Comparison of ENCODE assay signal across 8 cellular contexts in the genomic region with DNA sequence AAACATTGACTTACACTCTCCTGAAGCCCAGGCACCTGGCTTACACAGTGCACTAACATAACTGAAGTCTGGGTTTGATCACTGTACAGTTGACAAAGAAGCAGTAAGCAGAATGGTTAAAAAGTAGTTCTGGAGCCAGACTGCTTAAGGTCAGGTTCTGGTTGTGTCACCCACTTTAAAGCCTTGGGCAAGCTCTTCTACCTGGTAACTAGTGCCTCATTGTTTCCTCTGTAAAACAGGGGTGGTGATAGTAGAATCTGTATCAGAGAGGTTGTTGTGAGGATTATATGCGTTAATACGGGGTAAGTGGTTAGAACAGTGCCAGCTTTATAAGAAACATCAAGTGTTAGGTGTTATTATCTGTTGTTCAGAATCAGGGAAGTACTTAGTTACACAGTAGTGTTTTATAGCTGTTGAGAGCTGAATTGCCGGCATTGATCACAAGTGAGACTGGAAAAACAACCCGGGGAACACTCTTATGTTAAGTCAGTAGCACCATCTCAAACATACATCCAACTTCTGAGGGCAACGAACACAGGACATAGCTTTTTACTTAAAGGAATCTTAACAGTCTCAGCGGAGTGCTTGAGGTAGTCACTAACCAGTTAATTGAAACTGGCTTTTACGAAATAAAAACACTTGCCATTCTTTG. TPM values are rescaled to one million over a fixed set of nuclear protein-coding genes. Genes with fewer than 3 reads are reported as not detected.
DNase-seq lines count a peak whose midpoint lies in the region; ATAC-seq and TF ChIP-seq lines count a peak whose summit lies in the region.

No MANE protein-coding gene starts in this region.

- H3K14ac ChIP-seq in H9 (ENCODE audit: insufficient read depth, low read length): no peak overlapping the region

- peaks cover 48 to 58% of the 10 kb centered on the region in 2 experiments for H3K4me1 Mint-ChIP-seq in H9
- peaks cover 60% of the 10 kb centered on the region for H3K4me1 Mint-ChIP-seq in stimulated activated effector memory CD8-positive, alpha-beta T cell treated with anti-CD3 and anti-CD28 coated beads, Interleukin-12 subunit alpha, Interleukin-12 subunit beta, amount 100 ng/mL, for 72 hours

- DNase-seq in H9 (no peak), SK-MEL-5 (ENCODE audit: low read depth, low spot score) (peak; percentile 44), foreskin fibroblast (peak in 1 of 2 donors; percentile 19), ureter (ENCODE audit: low spot score) (no peak), SIG-M5 (lab: John Stamatoyannopoulos, UW) (no peak), NCI-H446 (lab: John Stamatoyannopoulos, UW) (no peak)
- no peak for DNase-seq in stimulated activated effector memory CD8-positive, alpha-beta T cell treated with anti-CD3 and anti-CD28 coated beads, Interleukin-12 subunit alpha, Interleukin-12 subunit beta, amount 100 ng/mL, for 72 hours (ENCODE audit: low spot score in 2 of 2)

- no peak overlapping the region for H3K4me3 Mint-ChIP-seq in H9
- peak overlapping the region; percentile 79 for H3K4me3 Mint-ChIP-seq in stimulated activated effector memory CD8-positive, alpha-beta T cell treated with anti-CD3 and anti-CD28 coated beads, Interleukin-12 subunit alpha, Interleukin-12 subunit beta, amount 100 ng/mL, for 72 hours

- no peak overlapping the region for H3K4ac ChIP-seq in H9 (ENCODE audit: low read depth, low read length)

- no peak overlapping the region for H3K18ac ChIP-seq in H9 (ENCODE audit: insufficient read length, low read depth, low read length)

- H3T11ph ChIP-seq in H9 (ENCODE audit: low read length): no peak overlapping the region

- H2BK20ac ChIP-seq in H9 (ENCODE audit: low read depth, low read length, poor library complexity, severe bottlenecking): no peak overlapping the region

- H2AK5ac ChIP-seq in H9 (ENCODE audit: insufficient read length, low read length): no peak overlapping the region

- H2BK15ac ChIP-seq in H9 (ENCODE audit: low read depth, low read length): no peak overlapping the region

- no peak overlapping the region for H2BK12ac ChIP-seq in H9 (ENCODE audit: insufficient read length, low read depth, low read length)

- H3K27ac ChIP-seq in H9 (ENCODE audit: insufficient read length, low read depth, low read length): no peak overlapping the region

- peaks cover 0 to 4% (median 1%) of the 10 kb centered on the region in 3 experiments; a peak in 3 of 7 replicates for H3K36me3 Mint-ChIP-seq in H9 (ENCODE audit: insufficient read depth in 1 of 3, low read depth in 3 of 3)
- peaks cover 45% of the 10 kb centered on the region for H3K36me3 Mint-ChIP-seq in stimulated activated effector memory CD8-positive, alpha-beta T cell treated with anti-CD3 and anti-CD28 coated beads, Interleukin-12 subunit alpha, Interleukin-12 subunit beta, amount 100 ng/mL, for 72 hours

- H3K79me2 ChIP-seq in H9 (ENCODE audit: insufficient read depth, low read length): peaks cover 39% of the 10 kb centered on the region; the same call in 1 of the 2 replicates

- H4K20me1 ChIP-seq in H9 (ENCODE audit: control insufficient read depth, insufficient read depth, insufficient read length): no peaks in the 10 kb centered on the region

- peak overlapping the region; percentile 71 to 77 for H3K4me3 ChIP-seq in foreskin fibroblast (ENCODE audit: low read depth in 1 of 2, low read length in 2 of 2)

- no CpG with 5 or more reads among the region's 7 CpGs for WGBS in H9 (ENCODE audit: extremely low coverage, insufficient read length, low lambda C conversion rate)

- peaks cover 0 to 3% of the 10 kb centered on the region in 2 experiments; a peak in 1 of 5 replicates for H3K9me3 Mint-ChIP-seq in H9
- H3K9me3 Mint-ChIP-seq in stimulated activated effector memory CD8-positive, alpha-beta T cell treated with anti-CD3 and anti-CD28 coated beads, Interleukin-12 subunit alpha, Interleukin-12 subunit beta, amount 100 ng/mL, for 72 hours: no peaks in the 10 kb centered on the region

- no peaks in the 10 kb centered on the region; the same call in 1 of the 2 replicates for H3K27me3 ChIP-seq in H9 (ENCODE audit: insufficient read depth, low read length)

- peaks cover 15% of the 10 kb centered on the region for H3K23me2 ChIP-seq in H9 (ENCODE audit: insufficient read length, low read depth, low read length, poor library complexity, severe bottlenecking)

- H2AFZ ChIP-seq in H9 (ENCODE audit: low read length): no peak overlapping the region

- no peak overlapping the region for H3K4me2 ChIP-seq in H9 (ENCODE audit: insufficient read depth, insufficient read length, low read length)

- ATAC-seq in stimulated activated effector memory CD8-positive, alpha-beta T cell treated with anti-CD3 and anti-CD28 coated beads, Interleukin-12 subunit alpha, Interleukin-12 subunit beta, amount 100 ng/mL, for 72 hours: no peak
- no peak for ATAC-seq in HG03025 (IDR thresholded peaks at IDR 0.05; ENCODE audit: low FRiP score, unreplicated experiment)

- no peak overlapping the region for H3K23ac ChIP-seq in H9 (ENCODE audit: insufficient read length, low read depth, low read length)

- H3K27ac Mint-ChIP-seq in H9: peak overlapping the region in 2 of 3 experiments; percentile 10 to 43; a peak in 2 of 7 replicates
- H3K27ac Mint-ChIP-seq in stimulated activated effector memory CD8-positive, alpha-beta T cell treated with anti-CD3 and anti-CD28 coated beads, Interleukin-12 subunit alpha, Interleukin-12 subunit beta, amount 100 ng/mL, for 72 hours: no peak overlapping the region

- no peak overlapping the region for H2BK120ac ChIP-seq in H9 (ENCODE audit: low read depth, low read length, poor library complexity, severe bottlenecking)

- H4K8ac ChIP-seq in H9 (replicated peaks; ENCODE audit: insufficient read length, low read depth, low read length): no peak overlapping the region

- no peaks in the 10 kb centered on the region for H3K9me3 ChIP-seq in H9 (ENCODE audit: control insufficient read depth, low read depth, low read length)

- no peak overlapping the region for H2BK5ac ChIP-seq in H9 (ENCODE audit: insufficient read length, low read length)

- no peak overlapping the region for H4K5ac ChIP-seq in H9 (ENCODE audit: insufficient read length, low read depth, low read length)

- no peak overlapping the region for H3K56ac ChIP-seq in H9 (ENCODE audit: insufficient read length, low read depth, low read length)

- TF ChIP-seq CTCF in H9 (conservative IDR thresholded peaks at IDR 0.05) (no peak), foreskin fibroblast (IDR thresholded peaks at IDR 0.05; ENCODE audit: low read depth, low read length) (no peak)

- H3K79me1 ChIP-seq in H9 (ENCODE audit: insufficient read depth, low read depth, low read length, poor library complexity, severe bottlenecking): no peaks in the 10 kb centered on the region

- peak overlapping the region; percentile 2 for H3K9ac ChIP-seq in H9 (ENCODE audit: extremely low read depth, insufficient read length, low read length)

- H3K4me1 ChIP-seq in H9 (ENCODE audit: insufficient read depth, low read length): peaks cover 8% of the 10 kb centered on the region; the same call in 1 of the 2 replicates

- no peak overlapping the region for H4K91ac ChIP-seq in H9 (ENCODE audit: insufficient read length, low read depth, low read length)

- in situ Hi-C loops in SK-MEL-5 (cut with HindIII; ENCODE audit: low pct_unique_long_range_greater_than_20kb, low sequenced_read_pairs): no loop called here

- peaks cover 8% of the 10 kb centered on the region for H3K27me3 Mint-ChIP-seq in H9 (ENCODE audit: low read depth)

RNA-seq across cellular contexts. Expression of a gene that starts 3.7 kb away (rescaled TPM):
- total RNA-seq in H9 (2021) (40.3 and 42.4 TPM in 2 replicates), ureter (75.7 TPM)
- total RNA-seq in SK-MEL-5 (2014; rRNA removed; shearing (Covaris generic)): 26.7 and 28.6 TPM in 2 replicates
- polyA plus RNA-seq in SK-MEL-5 (2015; cell fraction: cytosol; rRNA removed): 7.3 and 11.7 TPM in 2 replicates
- 8.9 and 20.6 TPM in 2 replicates for polyA plus RNA-seq in SK-MEL-5 (2015; cell fraction: nucleus; rRNA removed)
